14 cellular contexts compared by ENCODE assay signal in genomic region chr5:123454236-123454911, GRCh38. TPM values are rescaled to one million over a fixed set of nuclear protein-coding genes. Genes with fewer than 3 reads are reported as not detected.
A peak's percentile ranks its signal among the peaks of the same experiment; 100 is the strongest.
DNase-seq lines count a peak whose midpoint lies in the region; TF ChIP-seq lines count a peak whose summit lies in the region.
"Had no signal": no experiment of that assay in that cellular context is flagged by ENCODE, and none has a peak within 500 bp of the region (broad histone marks: within the 10 kb centered on the region; RNA-seq: fewer than 3 reads in every experiment).

No MANE protein-coding gene starts in this region.

- TF ChIP-seq CTCF in fibroblast of villous mesenchyme (IDR thresholded peaks at IDR 0.05; ENCODE audit: insufficient read depth, low read depth, low read length) (no peak), transverse colon (IDR thresholded peaks at IDR 0.05) (no peak)

- in situ Hi-C loops in transverse colon (cut with MboI; ENCODE audit: low pct_ligation_motif_present in 1 of 4, low pct_unique_long_range_greater_than_20kb in 1 of 4, low sequenced_read_pairs in 3 of 4) = no loop called here

- DNase-seq in D341Med (ENCODE audit: low spot score) (peak; percentile 33), HCEC 1CT (peak; percentile 32), SK-N-MC (ENCODE audit: low read depth, low spot score) (no peak), fibroblast of villous mesenchyme (ENCODE audit: low read depth) (peak; percentile 30), caudate nucleus (lab: John Stamatoyannopoulos, UW) (no peak), transverse colon (no peak), SKM-1 treated with dmso at 0.1 percent for 144 hours (lab: John Stamatoyannopoulos, UW; ENCODE audit: unreplicated experiment) (no peak), HuH-7.5 (ENCODE audit: low spot score) (no peak)
- DNase-seq: activated CD4-positive, alpha-beta T cell treated with anti-CD3 and anti-CD28 coated beads, Interleukin-2, amount 10 ng/mL, durations not matched to agents 24 days and 14 days; activated T-cell treated with anti-CD3 and anti-CD28 coated beads, Interleukin-2, amount 50 U/mL, for 1 hour; DND-41; NCI-H1417; NCI-H526; pancreas had no signal

- no peaks in the 10 kb centered on the region for H3K27me3 ChIP-seq in transverse colon
- H3K27me3 ChIP-seq: pancreas had no signal

- intact Hi-C loops in transverse colon (cut with DNase I; ENCODE audit: low total_unique reads) = no loop called here

- no peaks in the 10 kb centered on the region for H3K9me3 ChIP-seq in SK-N-MC (ENCODE audit: low read depth, low read length)
- H3K9me3 ChIP-seq in transverse colon = no peaks in the 10 kb centered on the region
- H3K9me3 ChIP-seq: pancreas had no signal

- WGBS in transverse colon (ENCODE audit: low coverage in 1 of 2), 2 donors = 47 to 71% methylated on average over 1 of the region's 1 CpG

- H3K36me3 ChIP-seq in SK-N-MC (ENCODE audit: insufficient read depth, low read length) (no peaks in the 10 kb centered on the region), transverse colon (no peaks in the 10 kb centered on the region)
- H3K36me3 ChIP-seq: pancreas had no signal

- H3K9ac ChIP-seq in SK-N-MC (ENCODE audit: insufficient read length) = no peak overlapping the region

- H3K4me3 ChIP-seq in SK-N-MC (peak overlapping the region; percentile 28), fibroblast of villous mesenchyme (ENCODE audit: low read depth, low read length) (no peak overlapping the region), transverse colon (no peak overlapping the region)
- H3K4me3 ChIP-seq: pancreas had no signal

- no peak for TF ChIP-seq EP300 in transverse colon (IDR thresholded peaks at IDR 0.05; ENCODE audit: low read depth)

- peaks cover 0 to 42% (median 9%) of the 10 kb centered on the region in 4 donors for H3K4me1 ChIP-seq in transverse colon
- H3K4me1 ChIP-seq: pancreas had no signal

- no peak for TF ChIP-seq POLR2A in transverse colon (IDR thresholded peaks at IDR 0.05)

- peak overlapping the region; percentile 59 for H3K27ac ChIP-seq in SK-N-MC
- H3K27ac ChIP-seq in caudate nucleus (ENCODE audit: low read depth, low read length) = no peak overlapping the region
- H3K27ac ChIP-seq in transverse colon = no peak overlapping the region
- H3K27ac ChIP-seq: pancreas had no signal

RNA-seq across cellular contexts. Expression of gene CEP120, which starts 31.2 kb away (rescaled TPM):
- total RNA-seq in fibroblast of villous mesenchyme (17.1 and 24.2 TPM in 2 replicates), transverse colon (10 to 100 TPM in 3 of 4 donors, 1 to 10 TPM in 1; 7.6 to 24.3 (median 18.2) TPM)

RNA-seq across cellular contexts. Expression of gene CSNK1G3, which starts 57.6 kb away (rescaled TPM):
- 48.0 and 66.9 TPM in 2 replicates for total RNA-seq in fibroblast of villous mesenchyme
- total RNA-seq in transverse colon = 10 to 100 TPM; 31.8 to 84.0 (median 55.9) TPM

Comparison
In these comparisons a context has a peak if more than half of its experiments do, and no peak if none do; other contexts are left out.
1. DNase-seq: peak in D341Med (single experiment), HCEC 1CT (single experiment) and fibroblast of villous mesenchyme (single experiment); none in SK-N-MC (single experiment), caudate nucleus (0 of 61), transverse colon (single experiment), SKM-1 treated with dmso at 0.1 percent for 144 hours (single experiment) and HuH-7.5 (single experiment).